9 cellular contexts compared by ENCODE assay signal in genomic region chr1:233957691-233958090, GRCh38. TPM values are rescaled to one million over a fixed set of nuclear protein-coding genes. Genes with fewer than 3 reads are reported as not detected.
"Had no signal": no experiment of that assay in that cellular context is flagged by ENCODE, and none has a peak within 500 bp of the region (broad histone marks: within the 10 kb centered on the region; RNA-seq: fewer than 3 reads in every experiment).

No MANE protein-coding gene starts in this region.

- H3K36me3 Mint-ChIP-seq: IgD-negative memory B cell had no signal

- DNase-seq: IMR-90, KBM-7, KG1 had no signal

- H3K4me2 ChIP-seq: KMS-11 had no signal

- ATAC-seq: K562 had no signal

- FAIRE-seq: HTR-8/SVneo, K562 had no signal

- H3K9ac ChIP-seq: KMS-11 had no signal

- H3K4me3 Mint-ChIP-seq: IgD-negative memory B cell had no signal

- H3K27ac ChIP-seq: HL-60, KMS-11 had no signal

- H3K4me3 ChIP-seq: K562 had no signal

- H3K27me3 Mint-ChIP-seq: IgD-negative memory B cell had no signal

- H3K4me1 Mint-ChIP-seq: IgD-negative memory B cell had no signal

RNA-seq across cellular contexts. Expression of gene SLC35F3, which starts 53.2 kb away (rescaled TPM):
- total RNA-seq: HT-29 had no signal
- polyA plus RNA-seq: IgD-negative memory B cell had no signal
